Comparison of ENCODE assay signal across 8 cellular contexts in genomic region chr15:46312133-46312740, GRCh38.
DNase-seq lines count a peak whose midpoint lies in the region; ATAC-seq, FAIRE-seq and TF ChIP-seq lines count a peak whose summit lies in the region.

No MANE protein-coding gene starts in this region.

- no peaks in the 10 kb centered on the region for H4K20me1 ChIP-seq in Karpas-422 (ENCODE audit: insufficient read depth, low read depth, low read length)

- H3K4me2 ChIP-seq in Karpas-422 (ENCODE audit: low read depth, low read length, poor library complexity, severe bottlenecking) = no peak overlapping the region

- peak; percentile 84 for ATAC-seq in GM21825 (IDR thresholded peaks at IDR 0.05; ENCODE audit: unreplicated experiment)
- no peak for ATAC-seq in HG03520 (IDR thresholded peaks at IDR 0.05; ENCODE audit: unreplicated experiment)

- H3K36me3 ChIP-seq in Karpas-422 (ENCODE audit: insufficient read depth, low read length) (no peaks in the 10 kb centered on the region), ovary (no peaks in the 10 kb centered on the region)

- H3K79me2 ChIP-seq in Karpas-422 (ENCODE audit: low read length) = no peaks in the 10 kb centered on the region

- H3K9me3 ChIP-seq in Karpas-422 (ENCODE audit: low read length) (no peaks in the 10 kb centered on the region), ovary (no peaks in the 10 kb centered on the region)

- H3K4me1 ChIP-seq in Karpas-422 (ENCODE audit: low read length) (no peaks in the 10 kb centered on the region), ovary (ENCODE audit: insufficient read depth) (no peaks in the 10 kb centered on the region)

- peak in 1 of 3 donors; percentile 39 for TF ChIP-seq CTCF in ovary (IDR thresholded peaks at IDR 0.05)

- FAIRE-seq in RCC 7860 (lab: Jason Lieb, UNC) = peak; percentile 56

- no peak for TF ChIP-seq POLR2A in ovary (IDR thresholded peaks at IDR 0.05)

- DNase-seq in GDM1 (lab: John Stamatoyannopoulos, UW) = peak; percentile 31
- peak; percentile 92 for DNase-seq in Karpas-422
- DNase-seq in RCC 7860 (ENCODE audit: low spot score) = peak; percentile 42
- DNase-seq in activated T-helper 9 cell treated with anti-CD3 and anti-CD28 coated beads, Interleukin-2, amount 50 U/mL, for 16 hours (ENCODE audit: low read depth) = peak; percentile 5
- DNase-seq in globus pallidus (ENCODE audit: low spot score) = peak; percentile 64
- peak in 4 of 5 donors; percentile 17 to 45 (median 38) for DNase-seq in ovary

- no peaks in the 10 kb centered on the region for H3K9me2 ChIP-seq in Karpas-422 (replicated peaks; ENCODE audit: insufficient read depth, low read length)

- H3K27ac ChIP-seq in Karpas-422 (ENCODE audit: low read length) = no peak overlapping the region
- no peak overlapping the region for H3K27ac ChIP-seq in ovary

- H3K9ac ChIP-seq in Karpas-422 (ENCODE audit: low read length) = no peak overlapping the region

- H2AFZ ChIP-seq in Karpas-422 (ENCODE audit: low read length) = no peak overlapping the region

- H3K27me3 ChIP-seq in Karpas-422 (ENCODE audit: low read length) (no peaks in the 10 kb centered on the region), ovary (no peaks in the 10 kb centered on the region)

- H3K4me3 ChIP-seq in Karpas-422 (ENCODE audit: low read length) (no peak overlapping the region), ovary (no peak overlapping the region)

- no peak for TF ChIP-seq EP300 in ovary (IDR thresholded peaks at IDR 0.05)

- WGBS in ovary, 3 donors = 27 to 34% (median 29%) methylated on average over 2 of the region's 2 CpGs

- intact Hi-C loops in ovary (cut with DNase I) = no loop called here

Comparison
In these comparisons a context has a peak if more than half of its experiments do, and no peak if none do; other contexts are left out.
1. DNase-seq: peak in every context shown above with its lines; median percentile 92 in Karpas-422; 64 in globus pallidus; 42 in RCC 7860; 38 in ovary; 31 in GDM1; 5 in activated T-helper 9 cell treated with anti-CD3 and anti-CD28 coated beads, Interleukin-2, amount 50 U/mL, for 16 hours.